13 cellular contexts compared by ENCODE assay signal in the genomic region with DNA sequence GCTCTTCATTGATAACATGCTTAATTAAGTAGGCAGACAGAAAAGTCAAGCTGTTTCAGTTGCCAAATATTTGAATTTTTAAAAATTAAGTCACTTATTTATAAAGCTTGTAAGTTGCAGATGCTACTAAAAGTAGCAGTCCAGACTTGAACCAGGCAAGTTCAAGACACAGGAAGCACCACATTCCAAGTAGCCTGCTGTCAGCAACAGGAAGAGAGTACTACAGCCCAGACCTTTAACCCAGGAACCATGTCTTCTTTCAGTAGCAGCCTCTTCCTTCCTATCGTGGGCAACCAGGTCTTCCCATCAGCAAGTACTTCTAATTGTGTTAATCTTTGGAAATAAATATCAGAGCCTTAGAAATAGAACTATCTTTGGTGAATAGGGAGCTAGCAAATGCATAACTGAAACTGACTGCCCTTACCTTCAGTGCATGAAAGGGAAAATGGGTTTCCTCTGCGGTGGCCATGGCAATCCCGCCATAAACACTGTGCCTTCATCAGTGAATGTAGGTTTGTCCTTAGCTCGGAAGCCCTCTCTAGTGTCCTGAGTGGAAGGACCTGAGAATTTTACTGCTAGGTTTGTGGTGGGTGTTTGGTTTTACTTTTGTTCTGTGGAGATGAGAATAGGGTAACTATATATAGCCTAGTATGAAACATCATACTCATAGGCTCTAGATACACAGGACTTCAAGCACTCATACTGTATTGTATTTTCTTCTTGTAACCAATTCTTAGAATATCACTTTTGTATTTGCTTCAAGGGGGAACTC.
DNase-seq lines count a peak whose midpoint lies in the region; ATAC-seq and TF ChIP-seq lines count a peak whose summit lies in the region.
"Had no signal": no experiment of that assay in that cellular context is flagged by ENCODE, and none has a peak within 500 bp of the region (broad histone marks: within the 10 kb centered on the region; RNA-seq: fewer than 3 reads in every experiment).

No MANE protein-coding gene starts in this region.

- H3K27me3 ChIP-seq in dorsolateral prefrontal cortex: no peaks in the 10 kb centered on the region
- H3K27me3 ChIP-seq: vagina had no signal

- no peak for DNase-seq in dorsolateral prefrontal cortex
- DNase-seq in HPDE6-E6E7 (ENCODE audit: extremely low spot score): no peak
- no peak for DNase-seq in mucosa of gallbladder (ENCODE audit: low spot score)
- no peak for DNase-seq in activated effector memory CD4-positive, alpha-beta T cell treated with Interleukin-2 at 50 U/mL for 16 hours
- no peak for DNase-seq in NCI-H1930 (lab: John Stamatoyannopoulos, UW)
- DNase-seq: KBM-7, natural killer cell, NCI-H2107 had no signal

- peak overlapping the region in 5 of 59 donors; percentile 2 to 27 (median 20) for H3K27ac ChIP-seq in dorsolateral prefrontal cortex
- H3K27ac ChIP-seq: vagina had no signal

- H3K4me3 ChIP-seq in dorsolateral prefrontal cortex: peak overlapping the region in 38 of 59 donors; percentile 2 to 55 (median 36)
- H3K4me3 ChIP-seq: smooth muscle cell had no signal

- TF ChIP-seq CTCF in dorsolateral prefrontal cortex (IDR thresholded peaks at IDR 0.05 in 54 of 56, conservative IDR thresholded peaks at IDR 0.05 in 2 of 56; ENCODE audit: low read depth in 1 of 56, partially characterized antibody in 56 of 56): no peak

- intact Hi-C loops in dorsolateral prefrontal cortex (cut with DNase I): loop anchor here in 1 of 2 donors (10.0 kb wide), 1 partner anchor 243 kb away; no protein-coding TSS in a partner anchor

- peak; percentile 60 for ATAC-seq in GM18520 (IDR thresholded peaks at IDR 0.05; ENCODE audit: unreplicated experiment)
- peak; percentile 76 for ATAC-seq in GM21447 (IDR thresholded peaks at IDR 0.05; ENCODE audit: unreplicated experiment)
- ATAC-seq in HG03135 (IDR thresholded peaks at IDR 0.05; ENCODE audit: unreplicated experiment): peak; percentile 72
- ATAC-seq: natural killer cell had no signal
